In the genomic region with DNA sequence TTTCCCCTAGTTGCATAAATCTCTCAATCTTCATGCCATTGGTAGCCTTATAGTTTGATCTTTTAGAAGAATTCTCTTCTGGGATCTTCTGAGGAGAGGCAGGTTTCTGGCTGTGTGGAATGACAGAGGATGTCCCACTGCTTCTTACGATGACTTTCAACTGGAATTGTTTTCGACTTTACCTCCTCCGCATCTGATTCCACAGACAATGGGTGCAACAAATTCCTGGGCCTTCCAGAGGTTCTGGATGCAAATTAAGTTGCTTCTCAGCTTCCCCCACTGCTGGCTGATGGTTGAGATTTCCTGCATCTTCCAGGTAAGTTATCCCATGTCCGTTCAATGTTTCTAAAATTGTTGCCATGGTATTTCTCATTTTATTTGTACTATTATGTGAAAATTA, we compare ENCODE assay signal across 20 cellular contexts.
A peak's percentile ranks its signal among the peaks of the same experiment; 100 is the strongest.
DNase-seq lines count a peak whose midpoint lies in the region; FAIRE-seq and TF ChIP-seq lines count a peak whose summit lies in the region.
"Had no signal": no experiment of that assay in that cellular context is flagged by ENCODE, and none has a peak within 500 bp of the region (broad histone marks: within the 10 kb centered on the region; RNA-seq: fewer than 3 reads in every experiment).

No MANE protein-coding gene starts in this region.

- no peaks in the 10 kb centered on the region for H3K9me1 ChIP-seq in keratinocyte (ENCODE audit: control insufficient read depth, extremely low read depth, insufficient read depth, low read length)

- H3K4me2 ChIP-seq in keratinocyte (ENCODE audit: control insufficient read depth, extremely low read depth, insufficient read depth, low read depth, low read length), result no peak overlapping the region
- H3K4me2 ChIP-seq: A549 had no signal

- FAIRE-seq in keratinocyte (lab: Jason Lieb, UNC), result peak; percentile 34
- FAIRE-seq: A549 had no signal

- no peak overlapping the region for H3K9ac ChIP-seq in HUES48 (ENCODE audit: low read depth, low read length)
- H3K9ac ChIP-seq in keratinocyte (ENCODE audit: control insufficient read depth, extremely low read depth, insufficient read depth, low read length), result no peak overlapping the region

- intact Hi-C loops in tibial artery (cut with DNase I; ENCODE audit: low total_unique reads), result loop anchor here (10.0 kb wide), 1 partner anchor 144 kb away; a partner anchor contains a TSS

- H3K4me3 ChIP-seq in HUES48 (ENCODE audit: low read depth, low read length) (no peak overlapping the region), coronary artery (no peak overlapping the region), keratinocyte (ENCODE audit: control insufficient read depth in 2 of 3, extremely low read depth in 1 of 3, insufficient read depth in 2 of 3, low read depth in 1 of 3, low read length in 3 of 3) (no peak overlapping the region), tibial artery (no peak overlapping the region)
- H3K4me3 ChIP-seq: A549, MG63 had no signal

- H3K79me2 ChIP-seq in keratinocyte (ENCODE audit: control insufficient read depth, insufficient read depth, low read length), result no peaks in the 10 kb centered on the region

- H4K20me1 ChIP-seq in keratinocyte (ENCODE audit: control insufficient read depth, extremely low read depth, insufficient read depth, low read length), result no peaks in the 10 kb centered on the region

- peaks cover 2% of the 10 kb centered on the region; the same call in 1 of the 2 replicates for H3K4me1 ChIP-seq in HUES48 (ENCODE audit: control insufficient read depth, insufficient read depth, low read length)
- H3K4me1 ChIP-seq in keratinocyte (ENCODE audit: control insufficient read depth, extremely low read depth, insufficient read depth, low read length), result peaks cover 31% of the 10 kb centered on the region
- H3K4me1 ChIP-seq in tibial artery, result peaks cover 0 to 88% (median 44%) of the 10 kb centered on the region in 4 donors

- TF ChIP-seq CTCF in coronary artery (IDR thresholded peaks at IDR 0.05) (no peak), keratinocyte (optimal IDR thresholded peaks at IDR 0.05 in 1 of 3, IDR thresholded peaks at IDR 0.05 in 1 of 3, conservative IDR thresholded peaks at IDR 0.05 in 1 of 3; ENCODE audit: extremely low read depth in 1 of 3, insufficient read depth in 2 of 3, low read length in 3 of 3) (no peak), tibial artery (IDR thresholded peaks at IDR 0.05) (no peak)

- DNase-seq in coronary artery (ENCODE audit: low spot score) (no peak), keratinocyte (ENCODE audit: low read depth, low spot score) (no peak), tibial artery (no peak), dermis blood vessel endothelial cell (no peak), HT-29 (ENCODE audit: low spot score) (no peak), NOMO-1 (lab: John Stamatoyannopoulos, UW; ENCODE audit: unreplicated experiment in 2 of 2) (no peak)
- DNase-seq: EL, GF-D8, HFFc6, MG63, NCI-H1417, NCI-H187, NCI-H2107, NCI-H446 treated with DMSO at 0.1 percent for 48 hours, NCI-H526 treated with DMSO at 0.1 percent for 48 hours, PC-3, Right ventricle myocardium superior had no signal

- dilution Hi-C loops in keratinocyte (cut with MboI; ENCODE audit: extremely low pct_ligation_motif_present, low sequenced_read_pairs), result no loop called here

- H2AFZ ChIP-seq in keratinocyte (ENCODE audit: control insufficient read depth, low read length), result no peak overlapping the region

- no peaks in the 10 kb centered on the region for H3K9me3 ChIP-seq in HUES48 (ENCODE audit: control insufficient read depth, insufficient read depth, low read length)
- no peaks in the 10 kb centered on the region for H3K9me3 ChIP-seq in keratinocyte (ENCODE audit: control insufficient read depth, low read depth, low read length)
- H3K9me3 ChIP-seq in tibial artery, result peaks cover 0 to 10% (median 0%) of the 10 kb centered on the region in 3 donors

- H3K27me3 ChIP-seq in HUES48 (ENCODE audit: control insufficient read depth, insufficient read depth, low read length), result no peaks in the 10 kb centered on the region
- no peaks in the 10 kb centered on the region for H3K27me3 ChIP-seq in keratinocyte (ENCODE audit: control insufficient read depth, extremely low read depth, insufficient read depth, low read length)
- H3K27me3 ChIP-seq in tibial artery, result no peaks in the 10 kb centered on the region
- H3K27me3 ChIP-seq: MG63 had no signal

- H3K27ac ChIP-seq in HUES48 (ENCODE audit: low read depth, low read length) (peak overlapping the region; percentile 36), coronary artery (peak overlapping the region; percentile 23 to 73), keratinocyte (ENCODE audit: control insufficient read depth, insufficient read depth, low read length) (no peak overlapping the region), tibial artery (peak overlapping the region; percentile 9 to 75)
- H3K27ac ChIP-seq: HL-60 had no signal

- H3K36me3 ChIP-seq in HUES48 (ENCODE audit: control insufficient read depth, insufficient read depth, low read length), result no peaks in the 10 kb centered on the region
- H3K36me3 ChIP-seq in keratinocyte (ENCODE audit: control insufficient read depth in 2 of 2, extremely low read depth in 1 of 2, insufficient read depth in 2 of 2, low read length in 2 of 2), result no peaks in the 10 kb centered on the region
- H3K36me3 ChIP-seq in tibial artery, result no peaks in the 10 kb centered on the region
- H3K36me3 ChIP-seq: MG63 had no signal
